In genomic region chr11:44911031-44911814, GRCh38 we compare ENCODE assay signal across 9 cellular contexts. TPM values are rescaled to one million over a fixed set of nuclear protein-coding genes. Genes with fewer than 3 reads are reported as not detected.
A peak's percentile ranks its signal among the peaks of the same experiment; 100 is the strongest.
DNase-seq lines count a peak whose midpoint lies in the region; ATAC-seq and TF ChIP-seq lines count a peak whose summit lies in the region.
"Had no signal": no experiment of that assay in that cellular context is flagged by ENCODE, and none has a peak within 500 bp of the region (broad histone marks: within the 10 kb centered on the region; RNA-seq: fewer than 3 reads in every experiment).

No MANE protein-coding gene starts in this region.

- no peaks in the 10 kb centered on the region for H3K9me3 Mint-ChIP-seq in CD8-positive, alpha-beta memory T cell

- H3K36me3 Mint-ChIP-seq in CD8-positive, alpha-beta memory T cell: peaks cover 0 to 2% (median 2%) of the 10 kb centered on the region in 3 donors

- H3K4me3 ChIP-seq in CD8-positive, alpha-beta memory T cell (ENCODE audit: low read length): no peak overlapping the region
- H3K4me3 ChIP-seq in HAP-1 (no peak overlapping the region), sigmoid colon (no peak overlapping the region)

- H3K27ac Mint-ChIP-seq in CD8-positive, alpha-beta memory T cell: no peak overlapping the region
- H3K27ac Mint-ChIP-seq: activated naive CD8-positive, alpha-beta T cell had no signal

- no peaks in the 10 kb centered on the region for H3K9me3 ChIP-seq in CD8-positive, alpha-beta memory T cell (ENCODE audit: low read length)
- H3K9me3 ChIP-seq in HAP-1: no peaks in the 10 kb centered on the region
- no peaks in the 10 kb centered on the region for H3K9me3 ChIP-seq in sigmoid colon

- in situ Hi-C loops in HAP-1 (cut with MboI; ENCODE audit: low sequenced_read_pairs): no loop called here

- no peak overlapping the region for H3K4me3 Mint-ChIP-seq in CD8-positive, alpha-beta memory T cell
- H3K4me3 Mint-ChIP-seq: activated naive CD8-positive, alpha-beta T cell had no signal

- no peaks in the 10 kb centered on the region for H3K4me1 ChIP-seq in CD8-positive, alpha-beta memory T cell (ENCODE audit: insufficient read depth, low read length)
- H3K4me1 ChIP-seq in HAP-1 (no peaks in the 10 kb centered on the region), sigmoid colon (peaks cover 0 to 16% (median 15%) of the 10 kb centered on the region in 4 donors)

- no peaks in the 10 kb centered on the region for H3K36me3 ChIP-seq in CD8-positive, alpha-beta memory T cell (ENCODE audit: insufficient read depth, low read length)
- H3K36me3 ChIP-seq in HAP-1 (replicated peaks) (no peaks in the 10 kb centered on the region), sigmoid colon (peaks cover 3 to 47% (median 13%) of the 10 kb centered on the region in 4 donors)

- peaks cover 0 to 5% of the 10 kb centered on the region in 2 donors for H3K27me3 Mint-ChIP-seq in CD8-positive, alpha-beta memory T cell
- H3K27me3 Mint-ChIP-seq: activated naive CD8-positive, alpha-beta T cell had no signal

- POLR2A ChIA-PET in CD8-positive, alpha-beta memory T cell (lab: Charles Lee): no interaction called here

- no peak overlapping the region for H3K27ac ChIP-seq in CD8-positive, alpha-beta memory T cell (ENCODE audit: low read depth, low read length)
- peak overlapping the region in 2 of 4 donors; percentile 11 to 49 for H3K27ac ChIP-seq in sigmoid colon

- WGBS in sigmoid colon, 2 donors: 25 to 33% methylated on average over 24 of the region's 24 CpGs

- peak; percentile 66 to 83 (median 74) for DNase-seq in CD8-positive, alpha-beta memory T cell
- peak; percentile 74 to 94 for DNase-seq in HAP-1 (ENCODE audit: low spot score in 2 of 2)
- DNase-seq in NCI-H2029 (lab: John Stamatoyannopoulos, UW): peak; percentile 78
- DNase-seq in T1000 (lab: John Stamatoyannopoulos, UW): peak; percentile 63
- peak; percentile 90 for DNase-seq in astrocyte of the hippocampus (ENCODE audit: low read depth, low spot score)
- DNase-seq in hypothalamus (lab: John Stamatoyannopoulos, UW): peak; percentile 24 to 99 (median 71)
- peak; percentile 92 for DNase-seq in sigmoid colon

- TF ChIP-seq CTCF in sigmoid colon (IDR thresholded peaks at IDR 0.05): peak; percentile 71 to 87 (median 82)

- intact Hi-C loops in sigmoid colon (cut with DNase I): loop anchor here (1.0 to 10.0 kb wide), 3 partner anchors 290 to 816 kb away; partner anchors contain the start of gene EXT2

- no peaks in the 10 kb centered on the region for H3K27me3 ChIP-seq in CD8-positive, alpha-beta memory T cell (ENCODE audit: insufficient read depth, low read length, poor library complexity, severe bottlenecking)
- no peaks in the 10 kb centered on the region for H3K27me3 ChIP-seq in HAP-1 (ENCODE audit: low read depth)
- H3K27me3 ChIP-seq in sigmoid colon: no peaks in the 10 kb centered on the region

- no peak for TF ChIP-seq POLR2A in sigmoid colon (IDR thresholded peaks at IDR 0.05)

- H3K4me1 Mint-ChIP-seq in CD8-positive, alpha-beta memory T cell: peaks cover 3 to 7% (median 6%) of the 10 kb centered on the region in 3 donors

- TF ChIP-seq EP300 in sigmoid colon (IDR thresholded peaks at IDR 0.05): no peak

- CTCF ChIA-PET in CD8-positive, alpha-beta memory T cell (lab: Charles Lee): interaction anchor here (0.7 to 3.0 kb wide), 42 partner anchors 9 to 625 kb away, joined by 3 to 22 read pairs (median 5); partner anchors contain the start of gene CD82

- ATAC-seq in GM18861 (IDR thresholded peaks at IDR 0.05; ENCODE audit: unreplicated experiment): no peak

RNA-seq across cellular contexts. Expression of gene TP53I11, which starts 39.5 kb away (rescaled TPM):
- total RNA-seq in CD8-positive, alpha-beta memory T cell: 10 to 100 TPM; 16.9 to 18.1 TPM
- 32.1 TPM for polyA plus RNA-seq in CD8-positive, alpha-beta memory T cell
- total RNA-seq in sigmoid colon: 10 to 100 TPM; 12.4 to 31.0 (median 24.3) TPM
- polyA plus RNA-seq in sigmoid colon: 10 to 100 TPM; 12.0 to 67.0 (median 14.4) TPM
